ENCODE assay signal across 1 cellular context in genomic region chr1:201533836-201534235, GRCh38.
TF ChIP-seq lines count a peak whose summit lies in the region.

No MANE protein-coding gene starts in this region.

TF ChIP-seq in WTC11, 78 proteins besides CTCF, POLR2A, EP300 and RAD21 (continued from another document):
- TF ChIP-seq IRF1 (CRISPR knock-in tag; IDR thresholded peaks at IDR 0.05), result no peak
- TF ChIP-seq TEAD4 (CRISPR knock-in tag; IDR thresholded peaks at IDR 0.05), result no peak
TF ChIP-seq in WTC11: peak in this region for 0.
